Comparison of ENCODE assay signal across 1 cellular context in genomic region chr17:81210868-81211267, GRCh38.
TF ChIP-seq lines count a peak whose summit lies in the region.

No MANE protein-coding gene starts in this region.

TF ChIP-seq in endothelial cell of umbilical vein, 7 proteins besides CTCF, POLR2A, EP300 and RAD21:
- no peak for TF ChIP-seq POLR2AphosphoS5 (IDR thresholded peaks at IDR 0.05; ENCODE audit: insufficient read depth, low read depth, low read length)
- no peak for TF ChIP-seq GATA2 (IDR thresholded peaks at IDR 0.05; ENCODE audit: insufficient read depth, insufficient read length, low read depth, low read length)
- TF ChIP-seq MYC (IDR thresholded peaks at IDR 0.05; ENCODE audit: low read depth, low read length), result no peak
- no peak for TF ChIP-seq FOS (IDR thresholded peaks at IDR 0.05; ENCODE audit: borderline replicate concordance, insufficient read depth, low read length)
- no peak for TF ChIP-seq MAX (IDR thresholded peaks at IDR 0.05; ENCODE audit: insufficient read depth, insufficient read length)
- no peak for TF ChIP-seq JUN (IDR thresholded peaks at IDR 0.05; ENCODE audit: borderline replicate concordance, insufficient read depth, insufficient read length, low read depth)
- no peak for TF ChIP-seq EZH2 (IDR thresholded peaks at IDR 0.05; ENCODE audit: borderline replicate concordance, low read depth, low read length, severe bottlenecking)
